ENCODE assay signal across 35 cellular contexts in genomic region chr17:46854948-46855347, GRCh38. TPM values are rescaled to one million over a fixed set of nuclear protein-coding genes. Genes with fewer than 3 reads are reported as not detected.
"Had no signal": no experiment of that assay in that cellular context is flagged by ENCODE, and none has a peak within 500 bp of the region (broad histone marks: within the 10 kb centered on the region; RNA-seq: fewer than 3 reads in every experiment).

No MANE protein-coding gene starts in this region.

- H3K9me3 ChIP-seq: body of pancreas, esophagus squamous epithelium, gastroesophageal sphincter had no signal

- H3K36me3 ChIP-seq: esophagus squamous epithelium, gastroesophageal sphincter, WERI-Rb-1 had no signal

- H3K4me3 Mint-ChIP-seq: activated B cell treated with CpG ODN at 0.5 μM for 24 hours; activated CD8-positive, alpha-beta T cell treated with anti-CD3 and anti-CD28 coated beads for 36 hours; activated naive CD8-positive, alpha-beta T cell; activated T-cell treated with anti-CD3 and anti-CD28 coated beads, Interleukin-2, amount 50 U/mL, for 4 hours; activated T-helper 17 cell treated with anti-CD3 and anti-CD28 coated beads, Interleukin-2, amount 50 U/mL, for 72 hours; effector memory CD8-positive, alpha-beta T cell; T-helper 17 cell; T-helper 2 cell treated with Interferon-gamma antibody and Interleukin-4, amounts not matched to agents 5 μg/mL and 100 μg/mL, for 36 hours had no signal

- DNase-seq: activated B cell treated with CpG ODN at 0.5 μM for 24 hours; activated CD4-positive, alpha-beta T cell treated with anti-CD3 and anti-CD28 coated beads for 48 hours; activated CD4-positive, alpha-beta T cell treated with anti-CD3 and anti-CD28 coated beads, Interleukin-2, amount 50 U/mL, for 1 hour; activated CD4-positive, alpha-beta T cell treated with anti-CD3 and anti-CD28 coated beads, Interleukin-2, amount 50 U/mL, for 48 hours; activated CD8-positive, alpha-beta memory T cell treated with anti-CD3 and anti-CD28 coated beads for 24 hours; activated CD8-positive, alpha-beta T cell treated with anti-CD3 and anti-CD28 coated beads for 36 hours; activated effector memory CD4-positive, alpha-beta T cell treated with Interleukin-2 at 50 U/mL for 16 hours; activated gamma-delta T cell treated with Interleukin-2 at 50 U/mL for 16 hours; activated naive CD4-positive, alpha-beta T cell treated with anti-CD3 and anti-CD28 coated beads, Interleukin-2, amount 50 U/mL, for 16 hours; activated naive CD4-positive, alpha-beta T cell treated with Interleukin-2 at 50 U/mL for 16 hours; activated T-cell treated with anti-CD3 and anti-CD28 coated beads, Interleukin-2, amount 50 U/mL, for 4 hours; amniotic stem cell; anterior cingulate cortex; body of pancreas; cortex of kidney; dermis blood vessel endothelial cell; effector CD4-positive, alpha-beta T cell; effector memory CD8-positive, alpha-beta T cell; esophagus squamous epithelium; foreskin melanocyte; T-helper 1 cell; T-helper 17 cell; T1000; WERI-Rb-1 had no signal

- H3K27ac ChIP-seq: body of pancreas, epithelial cell of prostate, esophagus squamous epithelium, gastroesophageal sphincter, WERI-Rb-1 had no signal

- H3K27me3 ChIP-seq: body of pancreas had no signal

- H3K27ac Mint-ChIP-seq: activated B cell treated with CpG ODN at 0.5 μM for 24 hours; activated CD8-positive, alpha-beta T cell treated with anti-CD3 and anti-CD28 coated beads for 36 hours; activated naive CD8-positive, alpha-beta T cell; activated T-helper 17 cell treated with anti-CD3 and anti-CD28 coated beads, Interleukin-2, amount 50 U/mL, for 72 hours; effector memory CD8-positive, alpha-beta T cell; T-helper 17 cell; T-helper 2 cell treated with Interferon-gamma antibody and Interleukin-4, amounts not matched to agents 5 μg/mL and 100 μg/mL, for 36 hours had no signal

- H3K9me3 Mint-ChIP-seq: activated B cell treated with CpG ODN at 0.5 μM for 24 hours; activated CD8-positive, alpha-beta T cell treated with anti-CD3 and anti-CD28 coated beads for 36 hours; activated T-cell treated with anti-CD3 and anti-CD28 coated beads, Interleukin-2, amount 50 U/mL, for 4 hours; activated T-helper 17 cell treated with anti-CD3 and anti-CD28 coated beads, Interleukin-2, amount 50 U/mL, for 72 hours; effector memory CD8-positive, alpha-beta T cell; T-helper 2 cell treated with Interferon-gamma antibody and Interleukin-4, amounts not matched to agents 5 μg/mL and 100 μg/mL, for 36 hours had no signal

- H3K36me3 Mint-ChIP-seq: activated naive CD8-positive, alpha-beta T cell had no signal

- H3K4me1 Mint-ChIP-seq: activated T-helper 17 cell treated with anti-CD3 and anti-CD28 coated beads, Interleukin-2, amount 50 U/mL, for 72 hours had no signal

- H3K4me3 ChIP-seq: body of pancreas, esophagus squamous epithelium, gastroesophageal sphincter had no signal

- ATAC-seq: activated CD4-positive, CD25-positive, alpha-beta regulatory T cell treated with anti-CD3 and anti-CD28 coated beads, Interleukin-2, amount 50 U/mL, for 24 hours; activated CD8-positive, alpha-beta T cell treated with anti-CD3 and anti-CD28 coated beads for 36 hours; activated T-cell treated with anti-CD3 and anti-CD28 coated beads, Interleukin-2, amount 50 U/mL, for 4 hours; activated T-helper 17 cell treated with anti-CD3 and anti-CD28 coated beads, Interleukin-2, amount 50 U/mL, for 72 hours; body of pancreas; effector memory CD8-positive, alpha-beta T cell; gastroesophageal sphincter; T-helper 17 cell had no signal

RNA-seq across cellular contexts. Expression of gene WNT9B, which starts 3.6 kb away (rescaled TPM):
- total RNA-seq: activated B cell treated with CpG ODN at 0.5 μM for 24 hours; activated CD8-positive, alpha-beta T cell treated with anti-CD3 and anti-CD28 coated beads for 36 hours; activated T-cell treated with anti-CD3 and anti-CD28 coated beads, Interleukin-2, amount 50 U/mL, for 4 hours; activated T-helper 17 cell treated with anti-CD3 and anti-CD28 coated beads, Interleukin-2, amount 50 U/mL, for 72 hours; body of pancreas; chondrocyte; dermis blood vessel endothelial cell; endothelial cell of umbilical vein; fibroblast of lung; fibroblast of villous mesenchyme; glomerular endothelial cell; T-helper 17 cell had no signal
- polyA plus RNA-seq: endothelial cell of umbilical vein, fibroblast of lung had no signal

RNA-seq across cellular contexts. Expression of gene WNT3, which starts 36.5 kb away (rescaled TPM):
- total RNA-seq: T-helper 17 cell had no signal
